In the genomic region with DNA sequence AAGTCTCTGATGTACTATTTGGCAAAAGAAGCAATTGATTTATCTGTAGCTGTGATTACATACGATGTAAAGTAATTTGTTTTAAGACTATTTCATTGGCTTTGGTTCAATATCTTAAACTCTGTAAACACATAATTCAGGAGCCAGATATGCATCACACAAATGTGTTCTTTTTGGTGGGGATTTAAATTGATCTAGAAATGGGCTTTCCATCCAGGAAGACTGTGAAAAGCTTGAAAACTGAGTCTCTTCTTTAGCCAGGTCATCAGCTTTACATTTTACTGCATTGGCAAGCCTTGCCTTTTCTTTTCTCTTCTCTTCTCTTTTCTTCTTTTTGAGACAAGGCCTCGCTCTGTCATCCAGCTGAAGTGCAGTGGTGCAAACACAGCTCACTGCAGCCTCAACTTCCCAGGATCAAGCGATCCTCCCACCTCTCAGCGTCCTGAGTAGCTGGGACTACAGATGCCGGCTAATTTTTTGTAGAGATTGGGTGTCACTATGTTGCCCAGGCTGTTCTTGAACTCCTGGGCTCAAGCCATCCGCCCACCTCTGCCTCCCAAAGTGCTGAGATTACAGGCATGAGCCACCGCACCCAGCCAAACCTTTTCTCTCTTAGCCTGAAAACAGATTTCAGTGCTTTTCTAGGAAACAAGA, we compare ENCODE assay signal across 9 cellular contexts. TPM values are rescaled to one million over a fixed set of nuclear protein-coding genes. Genes with fewer than 3 reads are reported as not detected.
A peak's percentile ranks its signal among the peaks of the same experiment; 100 is the strongest.
DNase-seq lines count a peak whose midpoint lies in the region; ATAC-seq and TF ChIP-seq lines count a peak whose summit lies in the region.
"Had no signal": no experiment of that assay in that cellular context is flagged by ENCODE, and none has a peak within 500 bp of the region (broad histone marks: within the 10 kb centered on the region; RNA-seq: fewer than 3 reads in every experiment).

No MANE protein-coding gene starts in this region.

- peaks cover 79% of the 10 kb centered on the region for H3K4me1 Mint-ChIP-seq in activated naive CD8-positive, alpha-beta T cell treated with anti-CD3 and anti-CD28 coated beads, Interleukin-2, amount 50 U/mL, for 24 hours

- no peak overlapping the region for H4K91ac ChIP-seq in mesenchymal stem cell (ENCODE audit: low read length)

- peak overlapping the region; percentile 95 for H3K27ac Mint-ChIP-seq in activated naive CD8-positive, alpha-beta T cell treated with anti-CD3 and anti-CD28 coated beads, Interleukin-2, amount 50 U/mL, for 24 hours

- TF ChIP-seq CTCF in cardiac muscle cell (IDR thresholded peaks at IDR 0.05; ENCODE audit: low read depth, low read length) (no peak), upper lobe of left lung (IDR thresholded peaks at IDR 0.05) (no peak)

- H3K4ac ChIP-seq in mesenchymal stem cell (ENCODE audit: low read depth in 1 of 2, low read length in 2 of 2): no peak overlapping the region

- H3K4me3 Mint-ChIP-seq in activated naive CD8-positive, alpha-beta T cell treated with anti-CD3 and anti-CD28 coated beads, Interleukin-2, amount 50 U/mL, for 24 hours: peak overlapping the region; percentile 94

- DNase-seq in cardiac muscle cell (ENCODE audit: low read depth in 1 of 2, low spot score in 1 of 2): no peak
- no peak for DNase-seq in cardiac septum (ENCODE audit: low spot score)
- DNase-seq in activated naive CD8-positive, alpha-beta T cell treated with anti-CD3 and anti-CD28 coated beads, Interleukin-2, amount 50 U/mL, for 24 hours: no peak
- no peak for DNase-seq in mesenchymal stem cell
- no peak for DNase-seq in upper lobe of left lung
- DNase-seq in dedifferentiated amniotic fluid mesenchymal stem cell (ENCODE audit: extremely low spot score): no peak
- DNase-seq: occipital lobe had no signal

- H4K8ac ChIP-seq in mesenchymal stem cell (ENCODE audit: low read length): no peak overlapping the region

- no peak for TF ChIP-seq EP300 in upper lobe of left lung (IDR thresholded peaks at IDR 0.05)

- no peak overlapping the region for H3K27ac ChIP-seq in cardiac muscle cell
- no peak overlapping the region for H3K27ac ChIP-seq in mesenchymal stem cell (ENCODE audit: low read length, poor library complexity, severe bottlenecking)
- peak overlapping the region in 2 of 4 donors; percentile 33 to 94 for H3K27ac ChIP-seq in upper lobe of left lung

- no peak for TF ChIP-seq POLR2A in upper lobe of left lung (IDR thresholded peaks at IDR 0.05)

- no peak overlapping the region for H2AFZ ChIP-seq in mesenchymal stem cell (ENCODE audit: low read depth, low read length)

- intact Hi-C loops in cardiac septum (cut with DNase I): loop anchor here (5.0 kb wide), 1 partner anchor 87 kb away; a partner anchor contains a TSS

- H3K36me3 ChIP-seq in cardiac muscle cell: no peaks in the 10 kb centered on the region
- H3K36me3 ChIP-seq in mesenchymal stem cell (ENCODE audit: control insufficient read depth in 1 of 2, insufficient read depth in 2 of 2, low read depth in 1 of 2, low read length in 2 of 2): no peaks in the 10 kb centered on the region
- H3K36me3 ChIP-seq in upper lobe of left lung: no peaks in the 10 kb centered on the region

- H3K18ac ChIP-seq in mesenchymal stem cell (ENCODE audit: low read depth in 1 of 2, low read length in 2 of 2): no peak overlapping the region

- no peak overlapping the region for H2BK5ac ChIP-seq in mesenchymal stem cell (ENCODE audit: low read depth, low read length, poor library complexity, severe bottlenecking)

- 83% methylated on average over 5 of the region's 7 CpGs for WGBS in mesenchymal stem cell
- 69 to 73% methylated on average over 7 of the region's 7 CpGs for WGBS in upper lobe of left lung, 2 donors

- H3K27me3 ChIP-seq in cardiac muscle cell (no peaks in the 10 kb centered on the region), mesenchymal stem cell (ENCODE audit: control insufficient read depth in 1 of 2, insufficient read depth in 1 of 2, low read length in 2 of 2) (peaks cover 8 to 12% of the 10 kb centered on the region in 2 experiments), upper lobe of left lung (no peaks in the 10 kb centered on the region)

- peaks cover 4% of the 10 kb centered on the region for H3K9me3 Mint-ChIP-seq in activated naive CD8-positive, alpha-beta T cell treated with anti-CD3 and anti-CD28 coated beads, Interleukin-2, amount 50 U/mL, for 24 hours

- H3K79me1 ChIP-seq in mesenchymal stem cell (replicated peaks; ENCODE audit: low read length, poor library complexity, severe bottlenecking): peaks cover 7% of the 10 kb centered on the region

- peak overlapping the region; percentile 83 for H3K9ac ChIP-seq in mesenchymal stem cell (ENCODE audit: low read length)

- H2BK120ac ChIP-seq in mesenchymal stem cell (ENCODE audit: low read depth, low read length): no peak overlapping the region

- no peak overlapping the region for H2BK12ac ChIP-seq in mesenchymal stem cell (ENCODE audit: low read length in 2 of 2)

- H2AK5ac ChIP-seq in mesenchymal stem cell (ENCODE audit: low read length, severe bottlenecking): no peak overlapping the region

- H3K4me3 ChIP-seq in cardiac muscle cell: peak overlapping the region; percentile 50
- peak overlapping the region in 1 of 2 experiments; percentile 85 for H3K4me3 ChIP-seq in mesenchymal stem cell (ENCODE audit: insufficient read depth in 1 of 2, low read depth in 1 of 2, low read length in 2 of 2)
- H3K4me3 ChIP-seq in upper lobe of left lung: peak overlapping the region in 3 of 4 donors; percentile 70 to 85 (median 78)

- H3K14ac ChIP-seq in mesenchymal stem cell (ENCODE audit: low read length in 2 of 2): no peak overlapping the region

- H3K9me3 ChIP-seq in cardiac muscle cell (ENCODE audit: low read depth) (no peaks in the 10 kb centered on the region), mesenchymal stem cell (ENCODE audit: control insufficient read depth, low read length) (no peaks in the 10 kb centered on the region), upper lobe of left lung (no peaks in the 10 kb centered on the region)

- H3K23ac ChIP-seq in mesenchymal stem cell (ENCODE audit: low read length in 2 of 2): no peak overlapping the region

- no peak overlapping the region for H2BK15ac ChIP-seq in mesenchymal stem cell (ENCODE audit: low read depth, poor library complexity, severe bottlenecking)

- ATAC-seq in activated naive CD8-positive, alpha-beta T cell treated with anti-CD3 and anti-CD28 coated beads, Interleukin-2, amount 50 U/mL, for 24 hours: no peak
- no peak for ATAC-seq in upper lobe of left lung (ENCODE audit: low FRiP score in 2 of 2)
- no peak for ATAC-seq in HG03460 (IDR thresholded peaks at IDR 0.05; ENCODE audit: unreplicated experiment)
- ATAC-seq in GM21737 (IDR thresholded peaks at IDR 0.05; ENCODE audit: unreplicated experiment): no peak

- H3K4me1 ChIP-seq in cardiac muscle cell (ENCODE audit: low read depth): peaks cover 5% of the 10 kb centered on the region
- H3K4me1 ChIP-seq in mesenchymal stem cell (ENCODE audit: control insufficient read depth, insufficient read depth, low read depth, low read length): peaks cover 14% of the 10 kb centered on the region
- peaks cover 0 to 28% (median 10%) of the 10 kb centered on the region in 4 donors for H3K4me1 ChIP-seq in upper lobe of left lung

- no peak overlapping the region for H3K4me2 ChIP-seq in mesenchymal stem cell (ENCODE audit: low read length, poor library complexity, severe bottlenecking)

- no peaks in the 10 kb centered on the region for H3K27me3 Mint-ChIP-seq in activated naive CD8-positive, alpha-beta T cell treated with anti-CD3 and anti-CD28 coated beads, Interleukin-2, amount 50 U/mL, for 24 hours

- peaks cover 18% of the 10 kb centered on the region for H3K36me3 Mint-ChIP-seq in activated naive CD8-positive, alpha-beta T cell treated with anti-CD3 and anti-CD28 coated beads, Interleukin-2, amount 50 U/mL, for 24 hours (ENCODE audit: low read depth)

RNA-seq across cellular contexts. Expression of a gene that starts 1.4 kb away (rescaled TPM):
- total RNA-seq in cardiac muscle cell: 8.4 and 9.9 TPM in 2 replicates
- polyA plus RNA-seq in cardiac muscle cell: 6.4 and 7.3 TPM in 2 replicates
- total RNA-seq in cardiac septum: 5.1 TPM
- polyA plus RNA-seq in mesenchymal stem cell (2013, experiment 1 of 2): 16.3 TPM
- 16.9 TPM for polyA plus RNA-seq in mesenchymal stem cell (2013, experiment 2 of 2)
- 10 to 100 TPM; 13.6 to 35.5 (median 18.6) TPM for total RNA-seq in upper lobe of left lung

RNA-seq across cellular contexts. Expression of a gene that starts 51.9 kb away (rescaled TPM):
- 0.11 TPM in 1 of 2 replicates, not detected in the other for total RNA-seq in cardiac muscle cell
- not detected in 2 replicates for polyA plus RNA-seq in cardiac muscle cell
- total RNA-seq in cardiac septum: not detected
- polyA plus RNA-seq in mesenchymal stem cell (2013, experiment 1 of 2): 0.03 TPM
- 0.01 TPM for polyA plus RNA-seq in mesenchymal stem cell (2013, experiment 2 of 2)
- 10 to 100 TPM in 1 of 6 donors, 1 to 10 TPM in 5; 3.3 to 12.8 (median 7.3) TPM for total RNA-seq in upper lobe of left lung
